29 cellular contexts compared by ENCODE assay signal in genomic region chr13:109093988-109094387, GRCh38.
"Had no signal": no experiment of that assay in that cellular context is flagged by ENCODE, and none has a peak within 500 bp of the region (broad histone marks: within the 10 kb centered on the region; RNA-seq: fewer than 3 reads in every experiment).

No MANE protein-coding gene starts in this region.

- FAIRE-seq: astrocyte, endothelial cell of umbilical vein, kidney had no signal

- DNase-seq: activated B cell treated with CpG ODN at 0.5 μM for 24 hours; activated CD4-positive, alpha-beta T cell treated with anti-CD3 and anti-CD28 coated beads, Interleukin-2, amount 50 U/mL, for 1 hour; activated CD8-positive, alpha-beta T cell treated with anti-CD3 and anti-CD28 coated beads for 36 hours; activated gamma-delta T cell treated with Interleukin-2 at 50 U/mL for 16 hours; activated naive CD4-positive, alpha-beta T cell treated with anti-CD3 and anti-CD28 coated beads, Interleukin-2, amount 50 U/mL, for 16 hours; activated T-cell treated with anti-CD3 and anti-CD28 coated beads, Interleukin-2, amount 50 U/mL, for 4 hours; amniotic stem cell; brain microvascular endothelial cell; caudate nucleus; cortex of kidney; effector memory CD8-positive, alpha-beta T cell; head of caudate nucleus; hypothalamus; immature natural killer cell; kidney; naive B cell; ovary; retina; stimulated activated CD4-positive, alpha-beta T cell treated with anti-CD3 and anti-CD28 coated beads, Interleukin-4, amount 100 ng/mL, for 4 hours; stimulated activated CD8-positive, alpha-beta memory T cell treated with anti-CD3 and anti-CD28 coated beads, Interleukin-4, amount 100 ng/mL, for 48 hours; stimulated activated naive CD8-positive, alpha-beta T cell treated with anti-CD3 and anti-CD28 coated beads, Interleukin-15, amount 100 ng/mL, for 72 hours; substantia nigra; upper lobe of left lung had no signal

- ATAC-seq: activated CD8-positive, alpha-beta T cell treated with anti-CD3 and anti-CD28 coated beads for 36 hours; activated T-cell treated with anti-CD3 and anti-CD28 coated beads, Interleukin-2, amount 50 U/mL, for 4 hours; activated T-helper 17 cell treated with anti-CD3 and anti-CD28 coated beads, Interleukin-2, amount 50 U/mL, for 72 hours; effector memory CD8-positive, alpha-beta T cell; gastroesophageal sphincter; sciatic nerve; stimulated activated memory B cell treated with anti-CD40 and anti-IgM and Interleukin-4, amounts not matched to agents 10 μg/mL and 1 μg/mL and 100 μg/mL, for 72 hours; stimulated activated naive CD8-positive, alpha-beta T cell treated with anti-CD3 and anti-CD28 coated beads, Interleukin-15, amount 100 ng/mL, for 72 hours had no signal
